In the genomic region with DNA sequence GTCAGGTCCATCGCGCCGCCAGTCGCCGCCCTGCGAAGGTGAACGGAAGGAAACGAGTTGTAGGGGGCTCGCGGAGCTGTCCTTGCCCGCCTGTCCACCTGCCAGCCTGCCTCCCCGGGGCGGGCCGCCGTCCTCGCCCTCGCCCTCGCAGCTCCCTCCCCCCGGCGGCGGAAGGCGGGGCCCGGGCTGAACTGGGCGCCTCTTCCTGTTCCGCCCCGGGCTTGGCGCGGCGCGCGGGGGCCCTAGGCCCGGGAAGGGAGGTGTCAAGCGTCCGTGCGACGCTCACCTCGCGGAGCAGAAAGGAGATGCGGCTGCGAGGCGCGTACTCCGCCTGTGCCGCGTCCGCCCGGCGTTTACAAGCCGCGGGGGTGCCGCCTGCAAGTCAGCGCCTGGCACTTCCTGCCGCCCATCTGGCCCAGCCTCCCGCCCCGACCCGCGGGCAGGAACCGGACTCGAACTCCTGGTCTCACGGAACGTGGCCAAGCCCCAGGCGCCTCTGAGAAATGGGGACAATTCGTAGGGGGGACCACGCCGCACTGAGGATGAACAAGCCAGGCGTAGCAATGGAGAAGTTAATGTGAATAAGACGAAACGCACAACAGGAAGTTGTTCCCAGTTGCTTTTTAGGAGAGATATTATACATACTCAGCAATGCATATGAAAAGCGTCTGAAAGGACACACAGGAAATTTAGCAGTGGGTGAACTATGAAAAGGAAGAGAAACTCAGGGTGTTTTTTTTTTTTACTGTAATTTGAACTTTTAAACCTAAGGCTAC, we compare ENCODE assay signal across 8 cellular contexts. TPM values are rescaled to one million over a fixed set of nuclear protein-coding genes. Genes with fewer than 3 reads are reported as not detected.
DNase-seq lines count a peak whose midpoint lies in the region; ATAC-seq, FAIRE-seq and TF ChIP-seq lines count a peak whose summit lies in the region.

A gene (minus strand): TSS at position 108 of the 776 bp plus-strand sequence. CDS start 97 bp downstream, at position 11.

- peak within 1 kb of the TSS; percentile 40 for H4K91ac ChIP-seq in H1 (replicated peaks; ENCODE audit: insufficient read length, low read length)

- H3K9me3 ChIP-seq in H1 (ENCODE audit: insufficient read depth in 2 of 2, low read depth in 1 of 2, low read length in 1 of 2): no peaks in the 10 kb centered on the region

- DNase-seq in COLO668 (lab: John Stamatoyannopoulos, UW; ENCODE audit: unreplicated experiment) (peak; percentile 96), HS-5 (ENCODE audit: low read depth) (peak; percentile 56), NOMO-1 treated with DMSO at 0.1 percent for 48 hours (lab: John Stamatoyannopoulos, UW; ENCODE audit: unreplicated experiment) (peak; percentile 84), H1 (ENCODE audit: low read depth in 1 of 2, low spot score in 2 of 2) (peak in 1 of 2 experiments; percentile 84), mesendoderm (peak; percentile 88)
- DNase-seq in activated CD8-positive, alpha-beta memory T cell treated with anti-CD3 and anti-CD28 coated beads for 4 hours (ENCODE audit: low read depth in 2 of 2): peak; percentile 54 to 70
- DNase-seq in stimulated activated CD8-positive, alpha-beta memory T cell treated with anti-CD3 and anti-CD28 coated beads, Interleukin-15, amount 100 ng/mL, for 1 hour (ENCODE audit: low read depth): peak; percentile 66

- H3K79me2 ChIP-seq in H1 (ENCODE audit: control insufficient read depth in 1 of 2, insufficient read depth in 2 of 2, low read length in 2 of 2) (peaks cover 0 to 8% of the 10 kb centered on the region in 2 experiments; a peak in 1 of 4 replicates), mesendoderm (ENCODE audit: control insufficient read depth, insufficient read depth, low read length) (peaks cover 2% of the 10 kb centered on the region)

- peaks cover 0 to 13% (median 6%) of the 10 kb centered on the region in 4 experiments; a peak in 6 of 7 replicates for H3K4me1 ChIP-seq in H1 (replicated peaks in 1 of 4; ENCODE audit: control insufficient read depth in 3 of 4, insufficient read depth in 4 of 4, low read length in 3 of 4)
- H3K4me1 ChIP-seq in mesendoderm (ENCODE audit: control insufficient read depth, low read depth, low read length): peaks cover 3% of the 10 kb centered on the region

- no peak for TF ChIP-seq EP300 in H1 (IDR thresholded peaks at IDR 0.05; ENCODE audit: borderline replicate concordance in 1 of 2, low read depth in 2 of 2, low read length in 2 of 2)

- no peak for TF ChIP-seq POLR2A in H1 (IDR thresholded peaks at IDR 0.05; ENCODE audit: control extremely low read depth in 1 of 2, low read depth in 2 of 2, low read length in 2 of 2)

- CTCF ChIA-PET in H1 (lab: Charles Lee; ENCODE audit: partially characterized antibody): interaction anchor here (0.6 to 8.3 kb wide), 13 partner anchors 11 to 480 kb away, joined by 3 to 71 read pairs (median 4); a partner anchor contains a TSS

- no peak within 1 kb of the TSS for H3K23ac ChIP-seq in H1 (ENCODE audit: insufficient read length)
- no peak within 1 kb of the TSS for H3K23ac ChIP-seq in mesendoderm (ENCODE audit: low read length)

- H4K20me1 ChIP-seq in H1 (replicated peaks in 1 of 2; ENCODE audit: control insufficient read depth in 1 of 2, insufficient read depth in 2 of 2, low read length in 2 of 2): peaks cover 0 to 3% of the 10 kb centered on the region in 2 experiments

- H3K14ac ChIP-seq in H1 (ENCODE audit: insufficient read length): no peak within 1 kb of the TSS

- peak within 1 kb of the TSS; percentile 50 for H3K56ac ChIP-seq in H1 (replicated peaks; ENCODE audit: insufficient read length, low read depth, low read length)
- H3K56ac ChIP-seq in mesendoderm (ENCODE audit: low read length): peak within 1 kb of the TSS; percentile 83

- H2BK5ac ChIP-seq in H1 (ENCODE audit: low read depth, low read length) (peak within 1 kb of the TSS; percentile 89), mesendoderm (ENCODE audit: low read length) (peak within 1 kb of the TSS; percentile 89)

- H2AFZ ChIP-seq in H1 (ENCODE audit: low read length): peak within 1 kb of the TSS; percentile 69

- no peak for TF ChIP-seq RAD21 in H1 (IDR thresholded peaks at IDR 0.05 in 1 of 2, conservative IDR thresholded peaks at IDR 0.05 in 1 of 2; ENCODE audit: low read depth in 2 of 2, low read length in 2 of 2)

- H4K8ac ChIP-seq in H1 (ENCODE audit: extremely low read depth, insufficient read depth, low read length) (0 out of 2 replicates have a peak within 1 kb of the TSS, but pooled peaks have one; percentile 26), mesendoderm (ENCODE audit: low read depth, low read length) (no peak within 1 kb of the TSS)

- H2BK12ac ChIP-seq in H1 (ENCODE audit: low read depth, low read length): 0 out of 2 replicates have a peak within 1 kb of the TSS, but pooled peaks have one; percentile 52

- H3K36me3 ChIP-seq in H1 (ENCODE audit: control insufficient read depth in 2 of 4, insufficient read depth in 4 of 4, low read length in 3 of 4) (peaks cover 3 to 21% (median 16%) of the 10 kb centered on the region in 4 experiments; a peak in 6 of 8 replicates), mesendoderm (ENCODE audit: control insufficient read depth, insufficient read depth, low read length) (peaks cover 1% of the 10 kb centered on the region)

- H2BK15ac ChIP-seq in H1 (ENCODE audit: low read length): no peak within 1 kb of the TSS; the same call in 1 of the 2 replicates
- H2BK15ac ChIP-seq in mesendoderm (replicated peaks; ENCODE audit: low read depth): no peak within 1 kb of the TSS

- POLR2A ChIA-PET in H1 (lab: Charles Lee; ENCODE audit: partially characterized antibody): interaction anchor here (0.7 to 3.0 kb wide), 12 partner anchors 13 to 118 kb away, joined by 3 to 21 read pairs (median 6); a partner anchor contains a TSS

- H2BK20ac ChIP-seq in H1 (ENCODE audit: low read length): no peak within 1 kb of the TSS

- H3K18ac ChIP-seq in H1 (ENCODE audit: extremely low read depth, low read length) (peak within 1 kb of the TSS; percentile 83), mesendoderm (ENCODE audit: low read length) (peak within 1 kb of the TSS; percentile 70)

- no peaks in the 10 kb centered on the region for H3K27me3 ChIP-seq in H1 (replicated peaks in 1 of 4; ENCODE audit: control insufficient read depth in 3 of 4, extremely low read depth in 1 of 4, insufficient read depth in 3 of 4, low read length in 3 of 4)
- no peaks in the 10 kb centered on the region for H3K27me3 ChIP-seq in mesendoderm (ENCODE audit: insufficient read depth, low read length, poor library complexity)

- no peak within 1 kb of the TSS for H2BK120ac ChIP-seq in H1 (replicated peaks; ENCODE audit: low read depth, low read length)
- no peak within 1 kb of the TSS for H2BK120ac ChIP-seq in mesendoderm (ENCODE audit: low read depth, low read length)

- H3K4me2 ChIP-seq in H1 (ENCODE audit: insufficient read depth in 1 of 2, low read depth in 2 of 2, low read length in 2 of 2): peak within 1 kb of the TSS; percentile 82 to 89
- peak within 1 kb of the TSS; percentile 97 for H3K4me2 ChIP-seq in mesendoderm (ENCODE audit: low read length)

- H3K9ac ChIP-seq in H1 (replicated peaks in 1 of 4; ENCODE audit: extremely low read depth in 1 of 4, low read depth in 3 of 4, low read length in 3 of 4) (peak within 1 kb of the TSS; percentile 60 to 72 (median 62)), mesendoderm (ENCODE audit: low read length) (peak within 1 kb of the TSS; percentile 98)

- FAIRE-seq in H1 (lab: Jason Lieb, UNC): no peak

- 2% methylated on average over 49 of the region's 69 CpGs; no CpG with 5 or more reads in 1 of the 2 experiments for WGBS in H1 (ENCODE audit: extremely low coverage in 1 of 2, insufficient coverage in 1 of 2, insufficient read length in 1 of 2, insufficient replicate concordance in 2 of 2, low coverage in 1 of 2, low lambda C conversion rate in 2 of 2, missing lambda C conversion rate in 1 of 2), 2 experiments
- WGBS in mesendoderm (ENCODE audit: extremely low coverage, insufficient coverage, low lambda C conversion rate): no CpG with 5 or more reads among the region's 69 CpGs

- H4K5ac ChIP-seq in H1 (ENCODE audit: insufficient read length, low read depth, low read length) (peak within 1 kb of the TSS; percentile 88), mesendoderm (ENCODE audit: low read length) (no peak within 1 kb of the TSS)

- no peak for TF ChIP-seq CTCF in H1 (IDR thresholded peaks at IDR 0.05; ENCODE audit: control extremely low read depth in 1 of 3, insufficient read depth in 1 of 3, low read depth in 1 of 3, low read length in 3 of 3)

- H3K23me2 ChIP-seq in H1 (ENCODE audit: low read depth, low read length): peaks cover 11% of the 10 kb centered on the region; the same call in 1 of the 2 replicates

- peak within 1 kb of the TSS; percentile 78 for H3K27ac ChIP-seq in H1 (ENCODE audit: low read depth, low read length)
- H3K27ac ChIP-seq in mesendoderm (ENCODE audit: low read depth, low read length): peak within 1 kb of the TSS; percentile 90

- H3K4me3 ChIP-seq in H1 (ENCODE audit: extremely low read depth in 1 of 4, insufficient read depth in 2 of 4, low read depth in 3 of 4, low read length in 4 of 4) (peak within 1 kb of the TSS; percentile 78 to 96 (median 92)), mesendoderm (ENCODE audit: low read length) (peak within 1 kb of the TSS; percentile 95)

- H3K4ac ChIP-seq in H1 (replicated peaks; ENCODE audit: insufficient read length, low read depth, low read length) (no peak within 1 kb of the TSS), mesendoderm (ENCODE audit: low read depth, low read length) (peak within 1 kb of the TSS; percentile 8)

- H2AK5ac ChIP-seq in H1 (ENCODE audit: low read depth, low read length): no peak within 1 kb of the TSS
- no peak within 1 kb of the TSS for H2AK5ac ChIP-seq in mesendoderm (ENCODE audit: low read length)

- ATAC-seq in GM19467 (IDR thresholded peaks at IDR 0.05; ENCODE audit: unreplicated experiment): peak; percentile 72

- peaks cover 6% of the 10 kb centered on the region for H3K79me1 ChIP-seq in H1 (ENCODE audit: low read depth, low read length)
- H3K79me1 ChIP-seq in mesendoderm (ENCODE audit: low read length): peaks cover 15% of the 10 kb centered on the region

TF ChIP-seq in H1, 55 proteins besides CTCF, POLR2A, EP300 and RAD21 (continues in another document):
- TF ChIP-seq CHD2 (IDR thresholded peaks at IDR 0.05; ENCODE audit: low read length) (no peak), CREB1 (IDR thresholded peaks at IDR 0.05) (no peak), CEBPB (IDR thresholded peaks at IDR 0.05; ENCODE audit: low read depth, low read length) (no peak)

RNA-seq across cellular contexts. Expression of the gene that starts here (rescaled TPM):
- 32.9 and 33.0 TPM in 2 replicates for total RNA-seq in H1 (2021; fragmentation: NEBNext Ultra II Directional; extraction: Animal tissue kit (Norgen Biotek cat#: 25700))
- polyA plus RNA-seq in H1 (2011; rRNA removed): 35.9 and 44.8 TPM in 2 replicates
- 36.3 TPM for polyA plus RNA-seq in H1 (2011; cell fraction: cytosol; rRNA removed)
- 43.3 TPM for polyA plus RNA-seq in H1 (2011; cell fraction: nucleus; rRNA removed)
- 31.4 to 40.5 TPM (median 39.6 TPM) in 4 replicates for polyA plus RNA-seq in H1 (2012, experiment 1 of 2)
- polyA plus RNA-seq in H1 (2012, experiment 2 of 2): 50.2 TPM
- 19.0 TPM for polyA plus RNA-seq in H1 (2013, experiment 1 of 2)
- polyA plus RNA-seq in H1 (2013, experiment 2 of 2): 19.2 TPM
- polyA minus RNA-seq in H1 (2011; rRNA and poly(A)+ RNA removed): 14.2 and 14.3 TPM in 2 replicates
- polyA minus RNA-seq in H1 (2011; cell fraction: cytosol; rRNA and poly(A)+ RNA removed): 8.9 TPM
- polyA minus RNA-seq in H1 (2011; cell fraction: nucleus; rRNA and poly(A)+ RNA removed): 8.2 TPM
- 20.4 TPM for polyA plus RNA-seq in mesendoderm (2013, experiment 1 of 2)
- polyA plus RNA-seq in mesendoderm (2013, experiment 2 of 2): 20.2 TPM
